7 cellular contexts compared by ENCODE assay signal in the genomic region with DNA sequence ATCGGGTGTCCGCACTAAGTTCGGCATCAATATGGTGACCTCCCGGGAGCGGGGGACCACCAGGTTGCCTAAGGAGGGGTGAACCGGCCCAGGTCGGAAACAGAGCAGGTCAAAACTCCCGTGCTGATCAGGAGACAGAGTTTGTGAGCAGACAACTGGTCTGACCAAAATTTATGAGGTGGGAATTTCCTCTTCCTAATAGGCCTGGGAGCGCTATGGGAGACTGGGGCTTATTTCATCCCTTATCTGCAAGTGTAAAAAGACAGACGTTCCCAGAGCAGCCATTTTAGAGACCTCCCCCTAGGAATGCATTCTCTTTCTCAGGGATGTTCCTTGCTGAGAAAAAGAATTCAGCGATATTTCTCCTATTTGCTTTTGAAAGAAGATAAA. TPM values are rescaled to one million over a fixed set of nuclear protein-coding genes. Genes with fewer than 3 reads are reported as not detected.
DNase-seq lines count a peak whose midpoint lies in the region; ATAC-seq and TF ChIP-seq lines count a peak whose summit lies in the region.
"Not testable (repeated sequence)": the region's sequence is repeated elsewhere in the genome, so short reads cannot be mapped to it uniquely, and the experiment has no call there.

No MANE protein-coding gene starts in this region.

- H3K4me1 ChIP-seq in OCI-LY7 (ENCODE audit: insufficient read depth, low read length, poor library complexity, severe bottlenecking), result not testable (repeated sequence)
- H3K4me1 ChIP-seq in sigmoid colon, result peaks cover 0 to 31% (median 16%) of the 10 kb centered on the region in 4 donors

- H3K4me3 ChIP-seq in OCI-LY7 (ENCODE audit: low read depth, low read length, poor library complexity, severe bottlenecking); sigmoid colon: not testable (repeated sequence)

- not testable (repeated sequence) for H4K20me1 ChIP-seq in OCI-LY7 (ENCODE audit: insufficient read depth, low read length)

- POLR2A ChIA-PET in OCI-LY7 (lab: Charles Lee); activated CD4-positive, alpha-beta T cell treated with anti-CD3 and anti-CD28 coated beads for 36 hours (lab: Charles Lee): not testable (repeated sequence)

- H3K9me3 Mint-ChIP-seq in HFFc6 (peaks cover 29% of the 10 kb centered on the region), endothelial cell (ENCODE audit: unreplicated experiment) (peaks cover 17% of the 10 kb centered on the region)
- peaks cover 29% of the 10 kb centered on the region for H3K9me3 Mint-ChIP-seq in activated CD4-positive, alpha-beta T cell treated with anti-CD3 and anti-CD28 coated beads for 36 hours (ENCODE audit: low read depth)

- DNase-seq in A172 (ENCODE audit: low spot score), result peak; percentile 57
- peak; percentile 9 for DNase-seq in ELF-1 (ENCODE audit: low read depth, low spot score)
- not testable (repeated sequence) for DNase-seq in HFFc6; endothelial cell (ENCODE audit: low spot score); sigmoid colon
- peak; percentile 6 for DNase-seq in OCI-LY7 (ENCODE audit: low spot score)
- peak; percentile 6 for DNase-seq in activated CD4-positive, alpha-beta T cell treated with anti-CD3 and anti-CD28 coated beads for 36 hours

- H3K27ac Mint-ChIP-seq in HFFc6, result 0 out of 2 replicates have a peak overlapping the region, but pooled peaks have one; percentile 24
- not testable (repeated sequence) for H3K27ac Mint-ChIP-seq in activated CD4-positive, alpha-beta T cell treated with anti-CD3 and anti-CD28 coated beads for 36 hours; endothelial cell (ENCODE audit: unreplicated experiment)

- H3K27ac ChIP-seq in OCI-LY7 (ENCODE audit: low read depth, low read length, poor library complexity, severe bottlenecking), result not testable (repeated sequence)
- H3K27ac ChIP-seq in sigmoid colon, result peak overlapping the region in 3 of 4 donors; percentile 68 to 78 (median 78)

- H3K36me3 ChIP-seq in OCI-LY7 (ENCODE audit: insufficient read depth, low read length), result peaks cover 81% of the 10 kb centered on the region
- not testable (repeated sequence) for H3K36me3 ChIP-seq in sigmoid colon

- not testable (repeated sequence) for H3K9me2 ChIP-seq in OCI-LY7 (ENCODE audit: insufficient read depth, low read length)

- ATAC-seq in activated CD4-positive, alpha-beta T cell treated with anti-CD3 and anti-CD28 coated beads for 36 hours, result not testable (repeated sequence)

- not testable (repeated sequence) for H3K4me3 Mint-ChIP-seq in HFFc6; activated CD4-positive, alpha-beta T cell treated with anti-CD3 and anti-CD28 coated beads for 36 hours
- H3K4me3 Mint-ChIP-seq in endothelial cell (ENCODE audit: unreplicated experiment), result peak overlapping the region; percentile 73

- not testable (repeated sequence) for BruUV-seq in OCI-LY7 (replicated peaks; lab: Mats Ljungman, UMichigan)

- not testable (repeated sequence) for H2AFZ ChIP-seq in OCI-LY7 (ENCODE audit: low read length)

- H3K4me1 Mint-ChIP-seq in HFFc6 (ENCODE audit: low read depth), result peaks cover 20% of the 10 kb centered on the region; the same call in 1 of the 2 replicates
- not testable (repeated sequence) for H3K4me1 Mint-ChIP-seq in activated CD4-positive, alpha-beta T cell treated with anti-CD3 and anti-CD28 coated beads for 36 hours; endothelial cell (ENCODE audit: unreplicated experiment)

- H3K27me3 ChIP-seq in sigmoid colon, result not testable (repeated sequence)

- 98 to 100% methylated on average over 9 of the region's 11 CpGs for WGBS in sigmoid colon, 2 donors

- TF ChIP-seq CTCF in HFFc6 (IDR thresholded peaks at IDR 0.05); OCI-LY7 (conservative IDR thresholded peaks at IDR 0.05; ENCODE audit: low read length); endothelial cell (IDR thresholded peaks at IDR 0.05; ENCODE audit: unreplicated experiment); sigmoid colon (IDR thresholded peaks at IDR 0.05): not testable (repeated sequence)

- TF ChIP-seq POLR2A in sigmoid colon (IDR thresholded peaks at IDR 0.05), result not testable (repeated sequence)

- peaks cover 26% of the 10 kb centered on the region; the same call in 1 of the 2 replicates for H3K9me3 ChIP-seq in OCI-LY7 (ENCODE audit: low read length)
- H3K9me3 ChIP-seq in sigmoid colon, result not testable (repeated sequence)

- TF ChIP-seq EP300 in sigmoid colon (IDR thresholded peaks at IDR 0.05), result not testable (repeated sequence)

- peaks cover 54% of the 10 kb centered on the region for H3K36me3 Mint-ChIP-seq in HFFc6 (ENCODE audit: low read depth)
- H3K36me3 Mint-ChIP-seq in activated CD4-positive, alpha-beta T cell treated with anti-CD3 and anti-CD28 coated beads for 36 hours (ENCODE audit: low read depth), result peaks cover 54% of the 10 kb centered on the region
- peaks cover 43% of the 10 kb centered on the region for H3K36me3 Mint-ChIP-seq in endothelial cell (ENCODE audit: low read depth, unreplicated experiment)

- CTCF ChIA-PET in OCI-LY7 (lab: Charles Lee; ENCODE audit: unreplicated experiment); activated CD4-positive, alpha-beta T cell treated with anti-CD3 and anti-CD28 coated beads for 36 hours (lab: Charles Lee): not testable (repeated sequence)

- H3K4me2 ChIP-seq in OCI-LY7 (ENCODE audit: low read length), result not testable (repeated sequence)

- intact Hi-C loops in OCI-LY7 (cut with micrococcal nuclease; ENCODE audit: unreplicated experiment); activated CD4-positive, alpha-beta T cell treated with anti-CD3 and anti-CD28 coated beads for 36 hours (cut with DNase I, micrococcal nuclease): not testable (repeated sequence)
- intact Hi-C loops in sigmoid colon (cut with DNase I), result loop anchor here (5.0 kb wide), 1 partner anchor 91 kb away; no protein-coding TSS in a partner anchor

- H3K27me3 Mint-ChIP-seq in HFFc6 (ENCODE audit: insufficient read depth); activated CD4-positive, alpha-beta T cell treated with anti-CD3 and anti-CD28 coated beads for 36 hours; endothelial cell (ENCODE audit: unreplicated experiment): not testable (repeated sequence)

- not testable (repeated sequence) for H3K79me2 ChIP-seq in OCI-LY7 (ENCODE audit: insufficient read depth, low read depth, low read length)

RNA-seq across cellular contexts. Expression of a gene that starts 59.2 kb away (rescaled TPM):
- total RNA-seq in A172 (2014; rRNA removed; shearing (Covaris generic)), result 98.4 and 125 TPM in 2 replicates
- 10 to 100 TPM; 80.4 to 96.3 (median 90.4) TPM for total RNA-seq in HFFc6 (2021; fragmentation: NEBNext Ultra II Directional; extraction: Animal tissue kit (Norgen Biotek cat#: 25700))
- total RNA-seq in OCI-LY7 (2014; rRNA removed; shearing (Covaris generic)), result 52.9 and 69.0 TPM in 2 replicates
- total RNA-seq in OCI-LY7 (2022), result 59.9 and 63.1 TPM in 2 replicates
- 10 to 100 TPM; 27.3 to 28.4 TPM for total RNA-seq in activated CD4-positive, alpha-beta T cell treated with anti-CD3 and anti-CD28 coated beads for 36 hours
- 22.6 TPM for total RNA-seq in endothelial cell (ENCODE audit: unreplicated experiment)
- total RNA-seq in sigmoid colon, result 10 to 100 TPM; 41.5 to 64.5 (median 49.1) TPM
- 10 to 100 TPM; 13.4 to 15.6 (median 14.8) TPM for polyA plus RNA-seq in sigmoid colon
